In genomic region chr20:24318569-24319352, GRCh38 we compare ENCODE assay signal across 17 cellular contexts.
"Had no signal": no experiment of that assay in that cellular context is flagged by ENCODE, and none has a peak within 500 bp of the region (broad histone marks: within the 10 kb centered on the region; RNA-seq: fewer than 3 reads in every experiment).

No MANE protein-coding gene starts in this region.

- H3K4me1 ChIP-seq: body of pancreas, gastroesophageal sphincter, thyroid gland, uterus had no signal

- H3K27me3 Mint-ChIP-seq: activated T-cell treated with anti-CD3 and anti-CD28 coated beads, Interleukin-2, amount 50 U/mL, for 24 hours had no signal

- H3K4me3 Mint-ChIP-seq: activated CD8-positive, alpha-beta memory T cell treated with anti-CD3 and anti-CD28 coated beads, Interleukin-2, amount 10 ng/mL, durations not matched to agents 7 days and 5 days; activated T-cell treated with anti-CD3 and anti-CD28 coated beads, Interleukin-2, amount 50 U/mL, for 24 hours; central memory CD8-positive, alpha-beta T cell; mesothelial cell of epicardium had no signal

- H3K9me3 Mint-ChIP-seq: activated T-cell treated with anti-CD3 and anti-CD28 coated beads, Interleukin-2, amount 50 U/mL, for 24 hours; central memory CD8-positive, alpha-beta T cell; mesothelial cell of epicardium had no signal

- H3K36me3 Mint-ChIP-seq: activated CD8-positive, alpha-beta memory T cell treated with anti-CD3 and anti-CD28 coated beads, Interleukin-2, amount 10 ng/mL, durations not matched to agents 7 days and 5 days; mesothelial cell of epicardium had no signal

- H3K9me3 ChIP-seq: body of pancreas, gastroesophageal sphincter, neutrophil, thyroid gland, uterus had no signal

- DNase-seq: activated CD4-positive, alpha-beta T cell treated with anti-CD3 and anti-CD28 coated beads for 48 hours; activated CD8-positive, alpha-beta memory T cell treated with anti-CD3 and anti-CD28 coated beads, Interleukin-2, amount 10 ng/mL, durations not matched to agents 7 days and 5 days; activated effector memory CD4-positive, alpha-beta T cell treated with Interleukin-2 at 50 U/mL for 16 hours; activated T-cell treated with anti-CD3 and anti-CD28 coated beads, Interleukin-2, amount 50 U/mL, for 24 hours; body of pancreas; cortex of kidney; effector CD8-positive, alpha-beta T cell; small intestine; SW 1271; thyroid gland; uterus; WERI-Rb-1 had no signal

- H3K4me3 ChIP-seq: body of pancreas, gastroesophageal sphincter, thyroid gland, uterus had no signal

- ATAC-seq: activated CD8-positive, alpha-beta memory T cell treated with anti-CD3 and anti-CD28 coated beads, Interleukin-2, amount 10 ng/mL, durations not matched to agents 7 days and 5 days; body of pancreas; gastroesophageal sphincter had no signal

- H3K27me3 ChIP-seq: body of pancreas, neutrophil, thyroid gland, uterus had no signal

- H3K36me3 ChIP-seq: gastroesophageal sphincter, neutrophil, thyroid gland, uterus, WERI-Rb-1 had no signal

- H3K4me1 Mint-ChIP-seq: central memory CD8-positive, alpha-beta T cell; mesothelial cell of epicardium had no signal

- H3K27ac Mint-ChIP-seq: activated CD8-positive, alpha-beta memory T cell treated with anti-CD3 and anti-CD28 coated beads, Interleukin-2, amount 10 ng/mL, durations not matched to agents 7 days and 5 days; activated T-cell treated with anti-CD3 and anti-CD28 coated beads, Interleukin-2, amount 50 U/mL, for 24 hours; mesothelial cell of epicardium had no signal

- H3K27ac ChIP-seq: body of pancreas, epithelial cell of prostate, gastroesophageal sphincter, neutrophil, thyroid gland, uterus, WERI-Rb-1 had no signal
